In genomic region chr11:6489338-6489737, GRCh38 we compare ENCODE assay signal across 21 cellular contexts. TPM values are rescaled to one million over a fixed set of nuclear protein-coding genes. Genes with fewer than 3 reads are reported as not detected.
DNase-seq lines count a peak whose midpoint lies in the region; ATAC-seq and FAIRE-seq lines count a peak whose summit lies in the region.
"Had no signal": no experiment of that assay in that cellular context is flagged by ENCODE, and none has a peak within 500 bp of the region (broad histone marks: within the 10 kb centered on the region; RNA-seq: fewer than 3 reads in every experiment).

No MANE protein-coding gene starts in this region.

- peak overlapping the region; percentile 36 for H3K27ac Mint-ChIP-seq in activated CD4-positive, alpha-beta memory T cell treated with anti-CD3 and anti-CD28 coated beads for 36 hours
- no peak overlapping the region for H3K27ac Mint-ChIP-seq in activated CD4-positive, alpha-beta memory T cell treated with anti-CD3 and anti-CD28 coated beads, Interleukin-2, amount 10 ng/mL, durations not matched to agents 7 days and 5 days

- peak overlapping the region; percentile 29 to 47 for H3K27ac ChIP-seq in small intestine (ENCODE audit: low read depth in 1 of 2, low read length in 1 of 2)
- H3K27ac ChIP-seq: BLaER1 treated with 17β-estradiol and CSF1 and Interleukin-3, amounts not matched to agents 10 nM and 100 nM; GM23248; HL-60 had no signal

- peaks cover 0 to 10% of the 10 kb centered on the region in 2 donors for H3K4me1 ChIP-seq in small intestine (ENCODE audit: control insufficient read depth in 2 of 2, insufficient read depth in 1 of 2, low read depth in 1 of 2, low read length in 1 of 2)

- H3K27me3 Mint-ChIP-seq in activated CD4-positive, alpha-beta memory T cell treated with anti-CD3 and anti-CD28 coated beads for 36 hours, result no peaks in the 10 kb centered on the region
- H3K27me3 Mint-ChIP-seq in activated CD4-positive, alpha-beta memory T cell treated with anti-CD3 and anti-CD28 coated beads, Interleukin-2, amount 10 ng/mL, durations not matched to agents 7 days and 5 days, result no peaks in the 10 kb centered on the region

- DNase-seq in activated CD4-positive, alpha-beta memory T cell treated with anti-CD3 and anti-CD28 coated beads for 36 hours, result no peak
- no peak for DNase-seq in activated CD4-positive, alpha-beta memory T cell treated with anti-CD3 and anti-CD28 coated beads, Interleukin-2, amount 10 ng/mL, durations not matched to agents 7 days and 5 days
- DNase-seq in NCI-H146 (lab: John Stamatoyannopoulos, UW) (peak; percentile 67), left lobe of liver (ENCODE audit: low spot score) (no peak), small intestine (peak; percentile 79), inferior parietal cortex (ENCODE audit: extremely low spot score) (no peak), NCI-H1930 (lab: John Stamatoyannopoulos, UW) (no peak)
- DNase-seq: GM23248, HCEC 1CT, MV-4-11, NCI-H1417 treated with DMSO at 0.1 percent for 48 hours, NCI-H2081, NCI-H510A treated with DMSO at 0.1 percent for 48 hours, Peyer's patch had no signal

- H3K27me3 ChIP-seq in small intestine (ENCODE audit: control insufficient read depth in 2 of 2, insufficient read depth in 2 of 2, low read length in 2 of 2), result no peaks in the 10 kb centered on the region
- H3K27me3 ChIP-seq: BLaER1 treated with 17β-estradiol and CSF1 and Interleukin-3, amounts not matched to agents 10 nM and 100 nM; Peyer's patch had no signal

- H3K4me3 ChIP-seq in small intestine (ENCODE audit: low read depth in 1 of 2, low read length in 2 of 2), result no peak overlapping the region
- H3K4me3 ChIP-seq: BLaER1 treated with 17β-estradiol and CSF1 and Interleukin-3, amounts not matched to agents 10 nM and 100 nM; GM23248 had no signal

- H3K4me3 Mint-ChIP-seq in activated CD4-positive, alpha-beta memory T cell treated with anti-CD3 and anti-CD28 coated beads for 36 hours, result no peak overlapping the region
- no peak overlapping the region for H3K4me3 Mint-ChIP-seq in activated CD4-positive, alpha-beta memory T cell treated with anti-CD3 and anti-CD28 coated beads, Interleukin-2, amount 10 ng/mL, durations not matched to agents 7 days and 5 days

- no peaks in the 10 kb centered on the region for H3K9me3 ChIP-seq in small intestine (ENCODE audit: control insufficient read depth, low read depth)
- H3K9me3 ChIP-seq: BLaER1 treated with 17β-estradiol and CSF1 and Interleukin-3, amounts not matched to agents 10 nM and 100 nM; Peyer's patch had no signal

- CTCF ChIA-PET in activated CD4-positive, alpha-beta memory T cell treated with anti-CD3 and anti-CD28 coated beads for 36 hours (lab: Charles Lee), result interaction anchor here (1.0 to 2.3 kb wide), 5 partner anchors 34 to 249 kb away, joined by 3 to 9 read pairs (median 3); no protein-coding TSS in a partner anchor
- CTCF ChIA-PET in activated CD4-positive, alpha-beta memory T cell treated with anti-CD3 and anti-CD28 coated beads, Interleukin-2, amount 10 ng/mL, durations not matched to agents 7 days and 5 days (lab: Charles Lee), result interaction anchor here (1.5 to 4.9 kb wide), 3 partner anchors 15 to 111 kb away, joined by 3 to 30 read pairs (median 14); no protein-coding TSS in a partner anchor

- FAIRE-seq in small intestine (lab: Jason Lieb, UNC), result no peak
- FAIRE-seq: A204.1, GM18507, HTR-8/SVneo had no signal

- H3K36me3 ChIP-seq in small intestine (ENCODE audit: control insufficient read depth in 2 of 2, insufficient read depth in 2 of 2, low read length in 2 of 2), result no peaks in the 10 kb centered on the region

- intact Hi-C loops in activated CD4-positive, alpha-beta memory T cell treated with anti-CD3 and anti-CD28 coated beads for 36 hours (cut with micrococcal nuclease), result no loop called here

- H3K4me1 Mint-ChIP-seq in activated CD4-positive, alpha-beta memory T cell treated with anti-CD3 and anti-CD28 coated beads for 36 hours (ENCODE audit: low read depth), result no peaks in the 10 kb centered on the region
- H3K4me1 Mint-ChIP-seq in activated CD4-positive, alpha-beta memory T cell treated with anti-CD3 and anti-CD28 coated beads, Interleukin-2, amount 10 ng/mL, durations not matched to agents 7 days and 5 days, result no peaks in the 10 kb centered on the region

- H3K36me3 Mint-ChIP-seq in activated CD4-positive, alpha-beta memory T cell treated with anti-CD3 and anti-CD28 coated beads for 36 hours, result peaks cover 9% of the 10 kb centered on the region
- H3K36me3 Mint-ChIP-seq in activated CD4-positive, alpha-beta memory T cell treated with anti-CD3 and anti-CD28 coated beads, Interleukin-2, amount 10 ng/mL, durations not matched to agents 7 days and 5 days (ENCODE audit: low read depth), result peaks cover 26% of the 10 kb centered on the region

- no peaks in the 10 kb centered on the region for H3K9me3 Mint-ChIP-seq in activated CD4-positive, alpha-beta memory T cell treated with anti-CD3 and anti-CD28 coated beads for 36 hours
- no peaks in the 10 kb centered on the region for H3K9me3 Mint-ChIP-seq in activated CD4-positive, alpha-beta memory T cell treated with anti-CD3 and anti-CD28 coated beads, Interleukin-2, amount 10 ng/mL, durations not matched to agents 7 days and 5 days

- POLR2A ChIA-PET in activated CD4-positive, alpha-beta memory T cell treated with anti-CD3 and anti-CD28 coated beads for 36 hours (lab: Charles Lee), result no interaction called here
- POLR2A ChIA-PET in activated CD4-positive, alpha-beta memory T cell treated with anti-CD3 and anti-CD28 coated beads, Interleukin-2, amount 10 ng/mL, durations not matched to agents 7 days and 5 days (lab: Charles Lee), result interaction anchor here (1.6 kb wide), 1 partner anchor 8 kb away, joined by 11 read pairs; the partner anchor contains the start of genes ARFIP2 and TIMM10B

- ATAC-seq in left lobe of liver, result peak; percentile 88
- ATAC-seq in GM18502 (IDR thresholded peaks at IDR 0.05; ENCODE audit: poor library complexity, unreplicated experiment), result no peak
- ATAC-seq: Right ventricle myocardium inferior had no signal

- WGBS in small intestine, 3 donors, result 18 to 67% (median 41%) methylated on average over 3 of the region's 3 CpGs

RNA-seq across cellular contexts. Expression of gene DNHD1, which starts 7.7 kb away (rescaled TPM):
- total RNA-seq in activated CD4-positive, alpha-beta memory T cell treated with anti-CD3 and anti-CD28 coated beads for 36 hours, result 10 to 100 TPM; 18.6 to 20.3 TPM
- total RNA-seq in activated CD4-positive, alpha-beta memory T cell treated with anti-CD3 and anti-CD28 coated beads, Interleukin-2, amount 10 ng/mL, durations not matched to agents 7 days and 5 days, result 10 to 100 TPM; 18.5 to 19.6 TPM
- total RNA-seq in left lobe of liver, result 10.1 TPM
- 10 to 100 TPM in 1 of 3 donors, 1 to 10 TPM in 2; 4.0 to 10.5 (median 8.4) TPM for polyA plus RNA-seq in small intestine

RNA-seq across cellular contexts. Expression of gene TIMM10B, which starts 8.0 kb away (rescaled TPM):
- 10 to 100 TPM; 40.2 to 41.3 TPM for total RNA-seq in activated CD4-positive, alpha-beta memory T cell treated with anti-CD3 and anti-CD28 coated beads for 36 hours
- total RNA-seq in activated CD4-positive, alpha-beta memory T cell treated with anti-CD3 and anti-CD28 coated beads, Interleukin-2, amount 10 ng/mL, durations not matched to agents 7 days and 5 days, result 10 to 100 TPM; 39.0 to 40.5 TPM
- total RNA-seq in left lobe of liver, result 14.2 TPM
- polyA plus RNA-seq in small intestine, result 10 to 100 TPM; 15.9 to 29.0 (median 18.9) TPM

RNA-seq across cellular contexts. Expression of gene ARFIP2, which starts 8.2 kb away (rescaled TPM):
- 10 to 100 TPM; 35.1 to 37.8 TPM for total RNA-seq in activated CD4-positive, alpha-beta memory T cell treated with anti-CD3 and anti-CD28 coated beads for 36 hours
- 10 to 100 TPM; 38.5 to 39.2 TPM for total RNA-seq in activated CD4-positive, alpha-beta memory T cell treated with anti-CD3 and anti-CD28 coated beads, Interleukin-2, amount 10 ng/mL, durations not matched to agents 7 days and 5 days
- total RNA-seq in left lobe of liver, result 19.0 TPM
- polyA plus RNA-seq in small intestine, result 10 to 100 TPM; 48.5 to 67.8 (median 60.4) TPM

RNA-seq across cellular contexts. Expression of gene TRIM3, which starts 15.6 kb away (rescaled TPM):
- total RNA-seq in activated CD4-positive, alpha-beta memory T cell treated with anti-CD3 and anti-CD28 coated beads for 36 hours, result 1 to 10 TPM; 6.4 to 8.0 TPM
- 1 to 10 TPM; 7.9 to 9.9 TPM for total RNA-seq in activated CD4-positive, alpha-beta memory T cell treated with anti-CD3 and anti-CD28 coated beads, Interleukin-2, amount 10 ng/mL, durations not matched to agents 7 days and 5 days
- total RNA-seq in left lobe of liver, result 7.8 TPM
- 10 to 100 TPM; 11.0 to 96.4 (median 49.7) TPM for polyA plus RNA-seq in small intestine

RNA-seq across cellular contexts. Expression of gene HPX, which starts 48.6 kb away (rescaled TPM):
- total RNA-seq in activated CD4-positive, alpha-beta memory T cell treated with anti-CD3 and anti-CD28 coated beads for 36 hours, result under 1 TPM in 1 of 2 experiments, not detected in 1; 0.56 TPM
- under 1 TPM in 1 of 2 experiments, not detected in 1; 0.18 TPM for total RNA-seq in activated CD4-positive, alpha-beta memory T cell treated with anti-CD3 and anti-CD28 coated beads, Interleukin-2, amount 10 ng/mL, durations not matched to agents 7 days and 5 days
- total RNA-seq in left lobe of liver, result 5,455 TPM
- polyA plus RNA-seq in small intestine, result 1 to 10 TPM in 2 of 3 donors, under 1 TPM in 1; 0.85 to 5.7 (median 4.5) TPM
- total RNA-seq: Right ventricle myocardium inferior had no signal

Comparison
In these comparisons a context has a peak if more than half of its experiments do, and no peak if none do; other contexts are left out.
1. DNase-seq: peak in NCI-H146 (single experiment) and small intestine (single experiment); none in activated CD4-positive, alpha-beta memory T cell treated with anti-CD3 and anti-CD28 coated beads for 36 hours (single experiment), activated CD4-positive, alpha-beta memory T cell treated with anti-CD3 and anti-CD28 coated beads, Interleukin-2, amount 10 ng/mL, durations not matched to agents 7 days and 5 days (single experiment), left lobe of liver (single experiment), inferior parietal cortex (single experiment) and NCI-H1930 (0 of 2).